In the genomic region with DNA sequence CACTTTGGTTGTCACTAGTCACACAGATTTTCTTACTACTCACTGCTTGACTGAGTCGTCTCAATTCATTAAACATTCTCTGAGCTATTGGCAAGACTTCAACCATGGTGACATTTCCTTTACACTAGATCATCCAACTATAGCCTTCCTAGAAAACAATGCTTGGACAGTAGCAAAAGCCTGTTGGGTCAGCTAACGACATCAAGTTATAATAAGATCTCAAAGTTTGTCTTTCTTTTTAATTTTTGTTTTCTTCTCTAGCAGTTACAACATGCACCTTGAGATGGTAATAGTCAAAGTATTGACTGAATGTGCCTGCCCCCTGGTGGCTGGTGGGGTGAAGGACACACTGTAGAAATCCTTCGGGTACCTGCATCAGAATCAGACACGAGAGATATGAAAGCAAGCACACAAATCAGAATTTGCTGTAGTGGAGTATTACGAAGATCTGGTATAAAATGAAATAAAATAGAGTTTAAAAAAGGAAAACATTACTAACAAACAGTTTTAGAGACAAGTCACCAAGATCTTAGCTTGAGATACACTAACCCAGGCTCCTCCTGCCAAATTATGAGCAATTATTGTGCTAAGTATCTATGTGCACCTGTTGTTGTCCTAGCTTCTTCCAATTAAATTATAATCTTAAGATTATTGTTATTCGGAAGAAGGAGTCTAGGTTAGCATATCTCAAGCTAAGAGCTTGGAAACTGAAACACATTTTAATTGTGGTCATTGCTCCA, we compare ENCODE assay signal across 8 cellular contexts.
DNase-seq lines count a peak whose midpoint lies in the region; ATAC-seq and TF ChIP-seq lines count a peak whose summit lies in the region.

No MANE protein-coding gene starts in this region.

- peaks cover 12% of the 10 kb centered on the region for H3K9me3 Mint-ChIP-seq in WTC11

- peak; percentile 88 for TF ChIP-seq CTCF in WTC11 (IDR thresholded peaks at IDR 0.05)

- intact Hi-C loops in left colon (cut with DNase I, micrococcal nuclease), result loop anchor here (10.0 kb wide), 2 partner anchors 744 to 964 kb away; a partner anchor contains a TSS

- peak; percentile 70 for DNase-seq in activated gamma-delta T cell treated with Interleukin-2 at 50 U/mL for 16 hours
- no peak for DNase-seq in activated gamma-delta T cell (lab: John Stamatoyannopoulos, UW)
- DNase-seq in NCI-H1105 treated with DMSO at 0.1 percent for 48 hours (lab: John Stamatoyannopoulos, UW), result peak; percentile 22
- peak; percentile 83 for DNase-seq in WTC11 (ENCODE audit: low spot score)
- DNase-seq in caudate nucleus (lab: John Stamatoyannopoulos, UW), result peak in 47 of 61 donors; percentile 1 to 75 (median 17)
- DNase-seq in left colon, result peak; percentile 44 to 77
- peak; percentile 74 for DNase-seq in stimulated activated CD4-positive, alpha-beta T cell treated with anti-CD3 and anti-CD28 coated beads, Interleukin-4, amount 100 ng/mL, for 24 hours

- peaks cover 5% of the 10 kb centered on the region for H3K4me1 Mint-ChIP-seq in WTC11

- H3K27ac ChIP-seq in caudate nucleus (ENCODE audit: low read depth, low read length), result no peak overlapping the region

- no peaks in the 10 kb centered on the region for H3K27me3 Mint-ChIP-seq in WTC11 (ENCODE audit: low read depth)

- H3K27ac Mint-ChIP-seq in WTC11, result no peak overlapping the region

- POLR2A ChIA-PET in WTC11 (lab: Charles Lee), result no interaction called here

- no peaks in the 10 kb centered on the region for H3K36me3 Mint-ChIP-seq in WTC11

- CTCF ChIA-PET in WTC11 (lab: Charles Lee), result interaction anchor here (0.6 to 1.4 kb wide), 13 partner anchors 9 to 1059 kb away, joined by 3 to 9 read pairs (median 4); no protein-coding TSS in a partner anchor

- H3K4me3 Mint-ChIP-seq in WTC11, result no peak overlapping the region

- ATAC-seq in HG02759 (IDR thresholded peaks at IDR 0.05; ENCODE audit: unreplicated experiment), result peak; percentile 96
- peak; percentile 78 for ATAC-seq in WTC11
- peak; percentile 84 for ATAC-seq in left colon

TF ChIP-seq in WTC11, 78 proteins besides CTCF, POLR2A, EP300 and RAD21:
- TF ChIP-seq SMAD3 (CRISPR knock-in tag; IDR thresholded peaks at IDR 0.05; ENCODE audit: borderline replicate concordance) (no peak), ZNF232 (CRISPR knock-in tag; IDR thresholded peaks at IDR 0.05) (no peak), TP53 (CRISPR knock-in tag; IDR thresholded peaks at IDR 0.05) (no peak), ESRRA (CRISPR knock-in tag; IDR thresholded peaks at IDR 0.05; ENCODE audit: borderline replicate concordance) (no peak)
- TF ChIP-seq, protein P1, sequence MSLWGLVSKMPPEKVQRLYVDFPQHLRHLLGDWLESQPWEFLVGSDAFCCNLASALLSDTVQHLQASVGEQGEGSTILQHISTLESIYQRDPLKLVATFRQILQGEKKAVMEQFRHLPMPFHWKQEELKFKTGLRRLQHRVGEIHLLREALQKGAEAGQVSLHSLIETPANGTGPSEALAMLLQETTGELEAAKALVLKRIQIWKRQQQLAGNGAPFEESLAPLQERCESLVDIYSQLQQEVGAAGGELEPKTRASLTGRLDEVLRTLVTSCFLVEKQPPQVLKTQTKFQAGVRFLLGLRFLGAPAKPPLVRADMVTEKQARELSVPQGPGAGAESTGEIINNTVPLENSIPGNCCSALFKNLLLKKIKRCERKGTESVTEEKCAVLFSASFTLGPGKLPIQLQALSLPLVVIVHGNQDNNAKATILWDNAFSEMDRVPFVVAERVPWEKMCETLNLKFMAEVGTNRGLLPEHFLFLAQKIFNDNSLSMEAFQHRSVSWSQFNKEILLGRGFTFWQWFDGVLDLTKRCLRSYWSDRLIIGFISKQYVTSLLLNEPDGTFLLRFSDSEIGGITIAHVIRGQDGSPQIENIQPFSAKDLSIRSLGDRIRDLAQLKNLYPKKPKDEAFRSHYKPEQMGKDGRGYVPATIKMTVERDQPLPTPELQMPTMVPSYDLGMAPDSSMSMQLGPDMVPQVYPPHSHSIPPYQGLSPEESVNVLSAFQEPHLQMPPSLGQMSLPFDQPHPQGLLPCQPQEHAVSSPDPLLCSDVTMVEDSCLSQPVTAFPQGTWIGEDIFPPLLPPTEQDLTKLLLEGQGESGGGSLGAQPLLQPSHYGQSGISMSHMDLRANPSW (CRISPR knock-in tag; conservative IDR thresholded peaks at IDR 0.05; ENCODE audit: low read depth), result no peak
- TF ChIP-seq, protein P2, sequence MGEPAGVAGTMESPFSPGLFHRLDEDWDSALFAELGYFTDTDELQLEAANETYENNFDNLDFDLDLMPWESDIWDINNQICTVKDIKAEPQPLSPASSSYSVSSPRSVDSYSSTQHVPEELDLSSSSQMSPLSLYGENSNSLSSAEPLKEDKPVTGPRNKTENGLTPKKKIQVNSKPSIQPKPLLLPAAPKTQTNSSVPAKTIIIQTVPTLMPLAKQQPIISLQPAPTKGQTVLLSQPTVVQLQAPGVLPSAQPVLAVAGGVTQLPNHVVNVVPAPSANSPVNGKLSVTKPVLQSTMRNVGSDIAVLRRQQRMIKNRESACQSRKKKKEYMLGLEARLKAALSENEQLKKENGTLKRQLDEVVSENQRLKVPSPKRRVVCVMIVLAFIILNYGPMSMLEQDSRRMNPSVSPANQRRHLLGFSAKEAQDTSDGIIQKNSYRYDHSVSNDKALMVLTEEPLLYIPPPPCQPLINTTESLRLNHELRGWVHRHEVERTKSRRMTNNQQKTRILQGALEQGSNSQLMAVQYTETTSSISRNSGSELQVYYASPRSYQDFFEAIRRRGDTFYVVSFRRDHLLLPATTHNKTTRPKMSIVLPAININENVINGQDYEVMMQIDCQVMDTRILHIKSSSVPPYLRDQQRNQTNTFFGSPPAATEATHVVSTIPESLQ (CRISPR knock-in tag; IDR thresholded peaks at IDR 0.05), result no peak
- TF ChIP-seq, protein P3, sequence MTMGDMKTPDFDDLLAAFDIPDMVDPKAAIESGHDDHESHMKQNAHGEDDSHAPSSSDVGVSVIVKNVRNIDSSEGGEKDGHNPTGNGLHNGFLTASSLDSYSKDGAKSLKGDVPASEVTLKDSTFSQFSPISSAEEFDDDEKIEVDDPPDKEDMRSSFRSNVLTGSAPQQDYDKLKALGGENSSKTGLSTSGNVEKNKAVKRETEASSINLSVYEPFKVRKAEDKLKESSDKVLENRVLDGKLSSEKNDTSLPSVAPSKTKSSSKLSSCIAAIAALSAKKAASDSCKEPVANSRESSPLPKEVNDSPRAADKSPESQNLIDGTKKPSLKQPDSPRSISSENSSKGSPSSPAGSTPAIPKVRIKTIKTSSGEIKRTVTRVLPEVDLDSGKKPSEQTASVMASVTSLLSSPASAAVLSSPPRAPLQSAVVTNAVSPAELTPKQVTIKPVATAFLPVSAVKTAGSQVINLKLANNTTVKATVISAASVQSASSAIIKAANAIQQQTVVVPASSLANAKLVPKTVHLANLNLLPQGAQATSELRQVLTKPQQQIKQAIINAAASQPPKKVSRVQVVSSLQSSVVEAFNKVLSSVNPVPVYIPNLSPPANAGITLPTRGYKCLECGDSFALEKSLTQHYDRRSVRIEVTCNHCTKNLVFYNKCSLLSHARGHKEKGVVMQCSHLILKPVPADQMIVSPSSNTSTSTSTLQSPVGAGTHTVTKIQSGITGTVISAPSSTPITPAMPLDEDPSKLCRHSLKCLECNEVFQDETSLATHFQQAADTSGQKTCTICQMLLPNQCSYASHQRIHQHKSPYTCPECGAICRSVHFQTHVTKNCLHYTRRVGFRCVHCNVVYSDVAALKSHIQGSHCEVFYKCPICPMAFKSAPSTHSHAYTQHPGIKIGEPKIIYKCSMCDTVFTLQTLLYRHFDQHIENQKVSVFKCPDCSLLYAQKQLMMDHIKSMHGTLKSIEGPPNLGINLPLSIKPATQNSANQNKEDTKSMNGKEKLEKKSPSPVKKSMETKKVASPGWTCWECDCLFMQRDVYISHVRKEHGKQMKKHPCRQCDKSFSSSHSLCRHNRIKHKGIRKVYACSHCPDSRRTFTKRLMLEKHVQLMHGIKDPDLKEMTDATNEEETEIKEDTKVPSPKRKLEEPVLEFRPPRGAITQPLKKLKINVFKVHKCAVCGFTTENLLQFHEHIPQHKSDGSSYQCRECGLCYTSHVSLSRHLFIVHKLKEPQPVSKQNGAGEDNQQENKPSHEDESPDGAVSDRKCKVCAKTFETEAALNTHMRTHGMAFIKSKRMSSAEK (CRISPR knock-in tag; IDR thresholded peaks at IDR 0.05; ENCODE audit: borderline replicate concordance), result no peak
